10 cellular contexts compared by ENCODE assay signal in genomic region chr15:74369084-74369745, GRCh38.
"Had no signal": no experiment of that assay in that cellular context is flagged by ENCODE, and none has a peak within 500 bp of the region (broad histone marks: within the 10 kb centered on the region; RNA-seq: fewer than 3 reads in every experiment).

No MANE protein-coding gene starts in this region.

- DNase-seq: activated CD4-positive, CD25-positive, alpha-beta regulatory T cell; activated gamma-delta T cell; activated T-cell treated with anti-CD3 and anti-CD28 coated beads, Interleukin-2, amount 50 U/mL, for 4 hours; anterior cingulate cortex; dorsolateral prefrontal cortex; foreskin fibroblast; pancreas; transverse colon had no signal

- H3K4me1 ChIP-seq: pancreas had no signal

- H3K27ac ChIP-seq: dorsolateral prefrontal cortex, esophagus muscularis mucosa, pancreas, skin epidermis, transverse colon had no signal

- H3K4me3 ChIP-seq: dorsolateral prefrontal cortex, esophagus muscularis mucosa, pancreas, skin epidermis, transverse colon had no signal

- H3K9me3 ChIP-seq: esophagus muscularis mucosa, pancreas, transverse colon had no signal

- H3K36me3 ChIP-seq: esophagus muscularis mucosa, pancreas, transverse colon had no signal

- H3K27me3 ChIP-seq: pancreas had no signal

- ATAC-seq: activated T-cell treated with anti-CD3 and anti-CD28 coated beads, Interleukin-2, amount 50 U/mL, for 4 hours; pancreas had no signal
